32 cellular contexts compared by ENCODE assay signal in genomic region chr12:39685854-39686608, GRCh38.
DNase-seq lines count a peak whose midpoint lies in the region; ATAC-seq and TF ChIP-seq lines count a peak whose summit lies in the region.
"Had no signal": no experiment of that assay in that cellular context is flagged by ENCODE, and none has a peak within 500 bp of the region (broad histone marks: within the 10 kb centered on the region; RNA-seq: fewer than 3 reads in every experiment).

No MANE protein-coding gene starts in this region.

- H3K4me3 ChIP-seq in CD4-positive, CD25-positive, alpha-beta regulatory T cell (ENCODE audit: low read depth, low read length) = no peak overlapping the region
- H3K4me3 ChIP-seq in testis = no peak overlapping the region
- H3K4me3 ChIP-seq: coronary artery, left lung, neural progenitor cell, pancreas, suprapubic skin, upper lobe of right lung had no signal

- no peak overlapping the region for H3K27ac ChIP-seq in CD4-positive, CD25-positive, alpha-beta regulatory T cell (ENCODE audit: insufficient read depth, low read length, poor library complexity, severe bottlenecking)
- H3K27ac ChIP-seq in testis = no peak overlapping the region
- H3K27ac ChIP-seq: C4-2B, coronary artery, left lung, neural progenitor cell, pancreas, suprapubic skin, upper lobe of right lung had no signal

- H3K4me1 Mint-ChIP-seq in activated CD4-positive, alpha-beta T cell treated with anti-CD3 and anti-CD28 coated beads, Interleukin-2, amount 10 ng/mL, durations not matched to agents 24 days and 14 days = peaks cover 37% of the 10 kb centered on the region
- H3K4me1 Mint-ChIP-seq in CD4-positive, CD25-positive, alpha-beta regulatory T cell = peaks cover 17 to 40% (median 30%) of the 10 kb centered on the region in 4 donors
- H3K4me1 Mint-ChIP-seq in WTC11 = peaks cover 5% of the 10 kb centered on the region
- peaks cover 18 to 34% of the 10 kb centered on the region in 2 donors for H3K4me1 Mint-ChIP-seq in effector memory CD8-positive, alpha-beta T cell (ENCODE audit: low read depth in 2 of 2)
- H3K4me1 Mint-ChIP-seq: neural progenitor cell had no signal

- H3K4me1 ChIP-seq in CD4-positive, CD25-positive, alpha-beta regulatory T cell (ENCODE audit: control insufficient read depth, insufficient read depth, low read length, poor library complexity, severe bottlenecking) = peaks cover 22% of the 10 kb centered on the region
- H3K4me1 ChIP-seq in testis = no peaks in the 10 kb centered on the region
- H3K4me1 ChIP-seq: left lung, neural progenitor cell, pancreas, suprapubic skin, upper lobe of right lung had no signal

- H3K4me3 Mint-ChIP-seq in activated CD4-positive, alpha-beta T cell treated with anti-CD3 and anti-CD28 coated beads, Interleukin-2, amount 10 ng/mL, durations not matched to agents 24 days and 14 days = peak overlapping the region; percentile 72
- peak overlapping the region in 3 of 4 donors; percentile 2 to 39 (median 33) for H3K4me3 Mint-ChIP-seq in CD4-positive, CD25-positive, alpha-beta regulatory T cell
- H3K4me3 Mint-ChIP-seq in WTC11 = no peak overlapping the region
- H3K4me3 Mint-ChIP-seq in effector memory CD8-positive, alpha-beta T cell = peak overlapping the region in 1 of 2 donors; percentile 16
- H3K4me3 Mint-ChIP-seq: memory B cell; neural progenitor cell; stimulated activated naive B cell treated with anti-CD40 and anti-IgM and Interleukin-4, amounts not matched to agents 10 μg/mL and 1 μg/mL and 100 μg/mL, for 72 hours had no signal

- no peaks in the 10 kb centered on the region for H3K27me3 Mint-ChIP-seq in activated CD4-positive, alpha-beta T cell treated with anti-CD3 and anti-CD28 coated beads, Interleukin-2, amount 10 ng/mL, durations not matched to agents 24 days and 14 days
- H3K27me3 Mint-ChIP-seq in CD4-positive, CD25-positive, alpha-beta regulatory T cell = peaks cover 4% of the 10 kb centered on the region
- H3K27me3 Mint-ChIP-seq in WTC11 (ENCODE audit: low read depth) = no peaks in the 10 kb centered on the region
- H3K27me3 Mint-ChIP-seq in effector memory CD8-positive, alpha-beta T cell = no peaks in the 10 kb centered on the region
- H3K27me3 Mint-ChIP-seq: memory B cell; stimulated activated naive B cell treated with anti-CD40 and anti-IgM and Interleukin-4, amounts not matched to agents 10 μg/mL and 1 μg/mL and 100 μg/mL, for 72 hours had no signal

- POLR2A ChIA-PET in WTC11 (lab: Charles Lee) = no interaction called here

- no peaks in the 10 kb centered on the region for H3K27me3 ChIP-seq in CD4-positive, CD25-positive, alpha-beta regulatory T cell (ENCODE audit: control insufficient read depth, insufficient read depth, low read length)
- H3K27me3 ChIP-seq in testis = no peaks in the 10 kb centered on the region
- H3K27me3 ChIP-seq: left lung, neural progenitor cell, pancreas, suprapubic skin, upper lobe of right lung had no signal

- TF ChIP-seq CTCF in WTC11 (IDR thresholded peaks at IDR 0.05) (no peak), testis (IDR thresholded peaks at IDR 0.05) (no peak)

- intact Hi-C loops in activated CD4-positive, alpha-beta T cell treated with anti-CD3 and anti-CD28 coated beads, Interleukin-2, amount 10 ng/mL, durations not matched to agents 24 days and 14 days (cut with micrococcal nuclease) = loop anchor here (5.0 to 10.0 kb wide), 2 partner anchors 241 to 421 kb away; partner anchors contain the start of genes KIF21A and SLC2A13
- intact Hi-C loops in testis (cut with DNase I; ENCODE audit: low total_unique reads) = no loop called here

- peak; percentile 90 for DNase-seq in activated CD4-positive, alpha-beta T cell treated with anti-CD3 and anti-CD28 coated beads, Interleukin-2, amount 10 ng/mL, durations not matched to agents 24 days and 14 days
- no peak for DNase-seq in activated CD4-positive, alpha-beta T cell treated with anti-CD3 and anti-CD28 coated beads for 4 hours
- DNase-seq in CD4-positive, CD25-positive, alpha-beta regulatory T cell = peak in 1 of 3 donors; percentile 67
- DNase-seq in WTC11 (ENCODE audit: low spot score) (no peak), NCI-H1048 (lab: John Stamatoyannopoulos, UW) (no peak), testis (no peak)
- DNase-seq in effector memory CD8-positive, alpha-beta T cell = no peak
- no peak for DNase-seq in stimulated activated CD4-positive, alpha-beta T cell treated with anti-CD3 and anti-CD28 coated beads, Interleukin-4, amount 100 ng/mL, for 4 hours
- DNase-seq: 8988T; aorta; Calu3; effector memory CD4-positive, alpha-beta T cell; erythroblast; islet precursor cell; Kasumi-1; left lung; NCI-H1436; NCI-H226; NCI-H748 treated with DMSO at 0.1 percent for 48 hours; pancreas; SHP77 treated with DMSO at 0.1 percent for 48 hours; stimulated activated CD4-positive, alpha-beta T cell treated with anti-CD3 and anti-CD28 coated beads, Interleukin-15, amount 100 ng/mL, for 24 hours; stimulated activated naive B cell treated with anti-CD40 and anti-IgM and Interleukin-4, amounts not matched to agents 10 μg/mL and 1 μg/mL and 100 μg/mL, for 72 hours; T-helper 9 cell; upper lobe of right lung had no signal

- CTCF ChIA-PET in WTC11 (lab: Charles Lee) = no interaction called here

- H3K9me3 ChIP-seq in CD4-positive, CD25-positive, alpha-beta regulatory T cell (ENCODE audit: control insufficient read depth in 2 of 2, low read length in 2 of 2) = no peaks in the 10 kb centered on the region
- no peaks in the 10 kb centered on the region for H3K9me3 ChIP-seq in testis
- H3K9me3 ChIP-seq: left lung, pancreas, suprapubic skin, upper lobe of right lung had no signal

- no peaks in the 10 kb centered on the region for H3K36me3 ChIP-seq in CD4-positive, CD25-positive, alpha-beta regulatory T cell (ENCODE audit: control insufficient read depth, insufficient read depth, low read length)
- H3K36me3 ChIP-seq in testis (ENCODE audit: low read depth, missing control alignments) = no peaks in the 10 kb centered on the region
- H3K36me3 ChIP-seq: left lung, neural progenitor cell, pancreas, suprapubic skin, upper lobe of right lung had no signal

- peaks cover 12% of the 10 kb centered on the region for H3K9me3 Mint-ChIP-seq in activated CD4-positive, alpha-beta T cell treated with anti-CD3 and anti-CD28 coated beads, Interleukin-2, amount 10 ng/mL, durations not matched to agents 24 days and 14 days
- peaks cover 0 to 10% (median 4%) of the 10 kb centered on the region in 7 donors for H3K9me3 Mint-ChIP-seq in CD4-positive, CD25-positive, alpha-beta regulatory T cell
- H3K9me3 Mint-ChIP-seq in WTC11 = peaks cover 4% of the 10 kb centered on the region; the same call in 1 of the 2 replicates
- no peaks in the 10 kb centered on the region for H3K9me3 Mint-ChIP-seq in effector memory CD8-positive, alpha-beta T cell
- H3K9me3 Mint-ChIP-seq: memory B cell; neural progenitor cell; stimulated activated naive B cell treated with anti-CD40 and anti-IgM and Interleukin-4, amounts not matched to agents 10 μg/mL and 1 μg/mL and 100 μg/mL, for 72 hours had no signal

- peaks cover 5% of the 10 kb centered on the region for H3K36me3 Mint-ChIP-seq in activated CD4-positive, alpha-beta T cell treated with anti-CD3 and anti-CD28 coated beads, Interleukin-2, amount 10 ng/mL, durations not matched to agents 24 days and 14 days (ENCODE audit: low read depth)
- H3K36me3 Mint-ChIP-seq in CD4-positive, CD25-positive, alpha-beta regulatory T cell = peaks cover 5% of the 10 kb centered on the region
- H3K36me3 Mint-ChIP-seq in WTC11 = no peaks in the 10 kb centered on the region
- peaks cover 14% of the 10 kb centered on the region for H3K36me3 Mint-ChIP-seq in effector memory CD8-positive, alpha-beta T cell (ENCODE audit: insufficient read depth)
- H3K36me3 Mint-ChIP-seq: memory B cell; neural progenitor cell; stimulated activated naive B cell treated with anti-CD40 and anti-IgM and Interleukin-4, amounts not matched to agents 10 μg/mL and 1 μg/mL and 100 μg/mL, for 72 hours had no signal

- peak overlapping the region; percentile 83 for H3K27ac Mint-ChIP-seq in activated CD4-positive, alpha-beta T cell treated with anti-CD3 and anti-CD28 coated beads, Interleukin-2, amount 10 ng/mL, durations not matched to agents 24 days and 14 days
- H3K27ac Mint-ChIP-seq in CD4-positive, CD25-positive, alpha-beta regulatory T cell = peak overlapping the region in 1 of 3 donors; percentile 47
- H3K27ac Mint-ChIP-seq in WTC11 = no peak overlapping the region
- peak overlapping the region in 1 of 2 donors; percentile 73 for H3K27ac Mint-ChIP-seq in effector memory CD8-positive, alpha-beta T cell
- H3K27ac Mint-ChIP-seq: memory B cell, neural progenitor cell had no signal

- ATAC-seq in CD4-positive, CD25-positive, alpha-beta regulatory T cell (ENCODE audit: low read depth in 2 of 2) = no peak
- ATAC-seq in WTC11 = peak; percentile 41
- ATAC-seq in effector memory CD8-positive, alpha-beta T cell (replicated peaks) = peak; percentile 46
- ATAC-seq: HepG2; left lung; Panc1; pancreas; stimulated activated naive B cell treated with anti-CD40 and anti-IgM and Interleukin-4, amounts not matched to agents 10 μg/mL and 1 μg/mL and 100 μg/mL, for 72 hours; upper lobe of right lung had no signal

- TF ChIP-seq POLR2A in testis (IDR thresholded peaks at IDR 0.05) = no peak

- WGBS in testis, 2 donors = 86 to 100% methylated on average over 1 of the region's 1 CpG

Comparison
In these comparisons a context has a peak if more than half of its experiments do, and no peak if none do; other contexts are left out.
1. ATAC-seq: peak in WTC11 (single experiment) and effector memory CD8-positive, alpha-beta T cell (single experiment); none in CD4-positive, CD25-positive, alpha-beta regulatory T cell (0 of 2).